Comparison of ENCODE assay signal across 10 cellular contexts in genomic region chr2:174595415-174595814, GRCh38. TPM values are rescaled to one million over a fixed set of nuclear protein-coding genes. Genes with fewer than 3 reads are reported as not detected.
DNase-seq lines count a peak whose midpoint lies in the region; ATAC-seq lines count a peak whose summit lies in the region.
"Had no signal": no experiment of that assay in that cellular context is flagged by ENCODE, and none has a peak within 500 bp of the region (broad histone marks: within the 10 kb centered on the region; RNA-seq: fewer than 3 reads in every experiment).

No MANE protein-coding gene starts in this region.

- H3K36me3 Mint-ChIP-seq in activated CD4-positive, alpha-beta memory T cell treated with anti-CD3 and anti-CD28 coated beads, Interleukin-2, amount 10 ng/mL, durations not matched to agents 7 days and 5 days (ENCODE audit: low read depth), result peaks cover 78% of the 10 kb centered on the region

- POLR2A ChIA-PET in activated CD4-positive, alpha-beta memory T cell treated with anti-CD3 and anti-CD28 coated beads, Interleukin-2, amount 10 ng/mL, durations not matched to agents 7 days and 5 days (lab: Charles Lee), result interaction anchor here (0.8 to 15.7 kb wide), 8 partner anchors 8 to 108 kb away, joined by 3 to 558 read pairs (median 92); partner anchors contain the start of gene GPR155

- peaks cover 13 to 24% (median 18%) of the 10 kb centered on the region in 11 experiments; a peak in 20 of 22 replicates for H3K36me3 ChIP-seq in BLaER1 treated with 17β-estradiol and CSF1 and Interleukin-3, amounts not matched to agents 10 nM and 100 nM
- no peaks in the 10 kb centered on the region for H3K36me3 ChIP-seq in muscle layer of colon (ENCODE audit: insufficient read depth, low read length)

- H3K4me1 ChIP-seq in BLaER1 treated with 17β-estradiol and CSF1 and Interleukin-3, amounts not matched to agents 10 nM and 100 nM, result peaks cover 53 to 63% (median 57%) of the 10 kb centered on the region in 10 experiments
- H3K4me1 ChIP-seq in muscle layer of colon (ENCODE audit: insufficient read depth, low read length), result peaks cover 69% of the 10 kb centered on the region

- peak overlapping the region; percentile 93 to 100 (median 98) for H3K27ac ChIP-seq in BLaER1 treated with 17β-estradiol and CSF1 and Interleukin-3, amounts not matched to agents 10 nM and 100 nM
- no peak overlapping the region for H3K27ac ChIP-seq in muscle layer of colon (ENCODE audit: low read depth, low read length)

- H3K9me3 Mint-ChIP-seq in activated CD4-positive, alpha-beta memory T cell treated with anti-CD3 and anti-CD28 coated beads, Interleukin-2, amount 10 ng/mL, durations not matched to agents 7 days and 5 days, result no peaks in the 10 kb centered on the region

- peak overlapping the region; percentile 86 for H3K4me3 Mint-ChIP-seq in activated CD4-positive, alpha-beta memory T cell treated with anti-CD3 and anti-CD28 coated beads, Interleukin-2, amount 10 ng/mL, durations not matched to agents 7 days and 5 days

- peak overlapping the region; percentile 78 to 100 (median 90) for H3K4me2 ChIP-seq in BLaER1 treated with 17β-estradiol and CSF1 and Interleukin-3, amounts not matched to agents 10 nM and 100 nM

- no peaks in the 10 kb centered on the region for H3K27me3 ChIP-seq in BLaER1 treated with 17β-estradiol and CSF1 and Interleukin-3, amounts not matched to agents 10 nM and 100 nM
- no peaks in the 10 kb centered on the region for H3K27me3 ChIP-seq in muscle layer of colon (ENCODE audit: control insufficient read depth in 1 of 2, insufficient read depth in 2 of 2, low read length in 2 of 2)

- peaks cover 0 to 15% (median 9%) of the 10 kb centered on the region in 11 experiments; a peak in 18 of 22 replicates for H3K9me3 ChIP-seq in BLaER1 treated with 17β-estradiol and CSF1 and Interleukin-3, amounts not matched to agents 10 nM and 100 nM (replicated peaks in 1 of 11)
- H3K9me3 ChIP-seq in muscle layer of colon (ENCODE audit: low read length), result no peaks in the 10 kb centered on the region

- CTCF ChIA-PET in activated CD4-positive, alpha-beta memory T cell treated with anti-CD3 and anti-CD28 coated beads, Interleukin-2, amount 10 ng/mL, durations not matched to agents 7 days and 5 days (lab: Charles Lee), result interaction anchor here (0.6 to 11.3 kb wide), 14 partner anchors 8 to 897 kb away, joined by 3 to 82 read pairs (median 5); no protein-coding TSS in a partner anchor

- no peaks in the 10 kb centered on the region for H3K27me3 Mint-ChIP-seq in activated CD4-positive, alpha-beta memory T cell treated with anti-CD3 and anti-CD28 coated beads, Interleukin-2, amount 10 ng/mL, durations not matched to agents 7 days and 5 days

- H3K9ac ChIP-seq in BLaER1 treated with 17β-estradiol and CSF1 and Interleukin-3, amounts not matched to agents 10 nM and 100 nM, result peak overlapping the region; percentile 88 to 99 (median 94)
- peak overlapping the region; percentile 2 for H3K9ac ChIP-seq in muscle layer of colon (ENCODE audit: low read length)

- peak overlapping the region; percentile 68 to 85 (median 74) for H3K4me3 ChIP-seq in BLaER1 treated with 17β-estradiol and CSF1 and Interleukin-3, amounts not matched to agents 10 nM and 100 nM
- H3K4me3 ChIP-seq in muscle layer of colon (ENCODE audit: low read depth in 1 of 2, low read length in 2 of 2), result no peak overlapping the region

- peak overlapping the region; percentile 96 for H3K27ac Mint-ChIP-seq in activated CD4-positive, alpha-beta memory T cell treated with anti-CD3 and anti-CD28 coated beads, Interleukin-2, amount 10 ng/mL, durations not matched to agents 7 days and 5 days

- peaks cover 56% of the 10 kb centered on the region for H3K4me1 Mint-ChIP-seq in activated CD4-positive, alpha-beta memory T cell treated with anti-CD3 and anti-CD28 coated beads, Interleukin-2, amount 10 ng/mL, durations not matched to agents 7 days and 5 days

- ATAC-seq in GM21529 (IDR thresholded peaks at IDR 0.05; ENCODE audit: unreplicated experiment), result peak; percentile 30
- ATAC-seq in HG02970 (IDR thresholded peaks at IDR 0.05; ENCODE audit: low FRiP score, unreplicated experiment), result no peak
- ATAC-seq in GM19467 (IDR thresholded peaks at IDR 0.05; ENCODE audit: unreplicated experiment), result no peak

- peaks cover 0 to 18% (median 0%) of the 10 kb centered on the region in 11 experiments; a peak in 10 of 22 replicates for H4K20me1 ChIP-seq in BLaER1 treated with 17β-estradiol and CSF1 and Interleukin-3, amounts not matched to agents 10 nM and 100 nM

- DNase-seq in activated CD4-positive, alpha-beta memory T cell treated with anti-CD3 and anti-CD28 coated beads, Interleukin-2, amount 10 ng/mL, durations not matched to agents 7 days and 5 days, result no peak
- no peak for DNase-seq in kidney tubule cell (ENCODE audit: low spot score)
- no peak for DNase-seq in anterior cingulate cortex (lab: John Stamatoyannopoulos, UW)
- DNase-seq: aorta, NCI-H146 had no signal

RNA-seq across cellular contexts. Expression of gene WIPF1, which starts 2.2 kb away (rescaled TPM):
- 100 to 1,000 TPM; 574 to 590 TPM for total RNA-seq in activated CD4-positive, alpha-beta memory T cell treated with anti-CD3 and anti-CD28 coated beads, Interleukin-2, amount 10 ng/mL, durations not matched to agents 7 days and 5 days

Comparison
In these comparisons a context has a peak if more than half of its experiments do, and no peak if none do; other contexts are left out.
1. H3K4me3 ChIP-seq: peak in BLaER1 treated with 17β-estradiol and CSF1 and Interleukin-3, amounts not matched to agents 10 nM and 100 nM (10 of 10); none in muscle layer of colon (0 of 2).